ENCODE assay signal across 1 cellular context in the genomic region with DNA sequence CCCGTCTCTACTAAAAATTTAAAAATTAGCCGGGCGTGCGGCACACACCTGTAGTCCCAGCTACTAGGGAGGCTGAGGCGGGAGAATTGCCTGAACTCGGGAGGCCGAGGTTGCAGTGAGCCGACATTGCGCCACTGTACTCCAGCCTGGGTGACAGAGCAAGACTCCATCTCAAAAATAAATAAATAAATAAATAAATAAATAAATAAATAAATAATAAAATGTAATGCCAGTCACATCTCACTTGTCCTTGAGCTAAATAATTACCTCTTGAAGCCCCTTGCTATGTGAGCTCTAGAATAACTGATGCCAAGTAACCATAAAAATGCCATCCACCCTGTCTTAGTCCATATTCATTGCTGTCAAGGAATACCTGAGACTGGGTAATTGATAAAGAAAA.
TF ChIP-seq lines count a peak whose summit lies in the region.

No MANE protein-coding gene starts in this region.

TF ChIP-seq in HEK293, 187 proteins besides CTCF, POLR2A, EP300 and RAD21 (continued from another document):
- TF ChIP-seq, protein P1, sequence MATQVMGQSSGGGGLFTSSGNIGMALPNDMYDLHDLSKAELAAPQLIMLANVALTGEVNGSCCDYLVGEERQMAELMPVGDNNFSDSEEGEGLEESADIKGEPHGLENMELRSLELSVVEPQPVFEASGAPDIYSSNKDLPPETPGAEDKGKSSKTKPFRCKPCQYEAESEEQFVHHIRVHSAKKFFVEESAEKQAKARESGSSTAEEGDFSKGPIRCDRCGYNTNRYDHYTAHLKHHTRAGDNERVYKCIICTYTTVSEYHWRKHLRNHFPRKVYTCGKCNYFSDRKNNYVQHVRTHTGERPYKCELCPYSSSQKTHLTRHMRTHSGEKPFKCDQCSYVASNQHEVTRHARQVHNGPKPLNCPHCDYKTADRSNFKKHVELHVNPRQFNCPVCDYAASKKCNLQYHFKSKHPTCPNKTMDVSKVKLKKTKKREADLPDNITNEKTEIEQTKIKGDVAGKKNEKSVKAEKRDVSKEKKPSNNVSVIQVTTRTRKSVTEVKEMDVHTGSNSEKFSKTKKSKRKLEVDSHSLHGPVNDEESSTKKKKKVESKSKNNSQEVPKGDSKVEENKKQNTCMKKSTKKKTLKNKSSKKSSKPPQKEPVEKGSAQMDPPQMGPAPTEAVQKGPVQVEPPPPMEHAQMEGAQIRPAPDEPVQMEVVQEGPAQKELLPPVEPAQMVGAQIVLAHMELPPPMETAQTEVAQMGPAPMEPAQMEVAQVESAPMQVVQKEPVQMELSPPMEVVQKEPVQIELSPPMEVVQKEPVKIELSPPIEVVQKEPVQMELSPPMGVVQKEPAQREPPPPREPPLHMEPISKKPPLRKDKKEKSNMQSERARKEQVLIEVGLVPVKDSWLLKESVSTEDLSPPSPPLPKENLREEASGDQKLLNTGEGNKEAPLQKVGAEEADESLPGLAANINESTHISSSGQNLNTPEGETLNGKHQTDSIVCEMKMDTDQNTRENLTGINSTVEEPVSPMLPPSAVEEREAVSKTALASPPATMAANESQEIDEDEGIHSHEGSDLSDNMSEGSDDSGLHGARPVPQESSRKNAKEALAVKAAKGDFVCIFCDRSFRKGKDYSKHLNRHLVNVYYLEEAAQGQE (tag by site-specific recombination; IDR thresholded peaks at IDR 0.05), result peak; percentile 48; the same call in 1 of the 2 replicates
